ENCODE assay signal across 34 cellular contexts in the genomic region with DNA sequence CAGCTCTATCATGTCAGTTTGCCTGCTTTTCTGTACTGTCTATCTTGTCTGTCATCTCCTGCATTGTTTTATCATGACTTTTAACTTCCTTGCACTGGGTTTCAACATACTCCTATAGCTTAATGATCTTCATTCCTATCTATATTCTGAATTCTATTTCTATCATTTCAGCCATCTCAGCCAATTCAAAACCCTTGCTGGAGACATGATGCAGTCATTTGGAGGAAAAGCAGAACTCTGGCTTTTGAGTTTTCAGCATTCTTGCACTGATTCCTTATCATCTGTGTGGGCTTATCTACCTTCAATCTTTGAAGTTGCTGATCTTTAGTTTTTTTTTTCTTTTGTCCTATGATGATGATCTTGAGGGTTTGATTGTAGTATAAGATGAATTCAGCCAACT.
"Had no signal": no experiment of that assay in that cellular context is flagged by ENCODE, and none has a peak within 500 bp of the region (broad histone marks: within the 10 kb centered on the region; RNA-seq: fewer than 3 reads in every experiment).

No MANE protein-coding gene starts in this region.

- DNase-seq: Karpas-422, Kasumi-1, MG63, MM.1S, MV-4-11, NCI-H1048, NCI-H1092, NCI-H1092 treated with DMSO at 0.1 percent for 48 hours, NCI-H1105, NCI-H1105 treated with DMSO at 0.1 percent for 48 hours, NCI-H1417, NCI-H1417 treated with DMSO at 0.1 percent for 48 hours, NCI-H1436, NCI-H1436 treated with DMSO at 0.1 percent for 48 hours, NCI-H146, NCI-H1694, NCI-H1694 treated with DMSO at 0.1 percent for 48 hours, NCI-H187, NCI-H187 treated with DMSO at 0.1 percent for 48 hours, NCI-H1930, NCI-H2029, NCI-H2029 treated with DMSO at 0.1 percent for 48 hours, NCI-H2081, NCI-H2081 treated with DMSO at 0.1 percent for 48 hours, NCI-H2107, NCI-H2171, NCI-H2171 treated with DMSO at 0.1 percent for 48 hours, NCI-H2227 treated with DMSO at 0.1 percent for 48 hours, NCI-H226, NCI-H345, NCI-H446, NCI-H446 treated with DMSO at 0.1 percent for 48 hours, NCI-H510A had no signal

- H3K9me3 ChIP-seq: MG63 had no signal

- H3K9ac ChIP-seq: KMS-11 had no signal

- H3K4me3 ChIP-seq: MG63 had no signal

- H3K36me3 ChIP-seq: MG63 had no signal

- H3K27me3 ChIP-seq: MG63 had no signal

- H3K4me2 ChIP-seq: KMS-11 had no signal

- H3K27ac ChIP-seq: KMS-11 had no signal
